Comparison of ENCODE assay signal across 25 cellular contexts in the genomic region with DNA sequence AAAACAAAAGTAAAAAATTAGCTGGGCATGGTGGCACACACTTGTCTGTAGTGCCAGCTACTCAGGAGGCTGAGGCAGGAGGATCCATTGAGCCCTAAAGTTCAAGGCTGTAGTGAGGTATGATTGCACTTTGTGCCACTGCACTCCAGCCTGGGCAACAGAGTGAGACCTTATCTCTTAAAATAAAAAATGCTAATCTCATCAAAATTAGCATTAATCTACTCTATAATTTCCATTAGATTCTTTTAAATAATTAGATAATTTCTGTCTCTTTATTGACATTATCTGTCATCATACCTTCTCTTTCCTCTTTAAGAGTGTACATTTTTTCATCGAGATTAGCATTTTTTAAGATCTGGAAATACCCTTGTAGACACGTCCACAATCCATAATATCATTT. TPM values are rescaled to one million over a fixed set of nuclear protein-coding genes. Genes with fewer than 3 reads are reported as not detected.
"Had no signal": no experiment of that assay in that cellular context is flagged by ENCODE, and none has a peak within 500 bp of the region (broad histone marks: within the 10 kb centered on the region; RNA-seq: fewer than 3 reads in every experiment).

No MANE protein-coding gene starts in this region.

- H3K4me1 ChIP-seq: stomach, testis, thyroid gland, tibial artery, tibial nerve, transverse colon, upper lobe of left lung, upper lobe of right lung, uterus, vagina had no signal

- DNase-seq: stimulated activated CD4-positive, alpha-beta T cell treated with anti-CD3 and anti-CD28 coated beads, Interleukin-2, amount 100 ng/mL, for 48 hours; stimulated activated CD4-positive, alpha-beta T cell treated with anti-CD3 and anti-CD28 coated beads, Interleukin-4, amount 100 ng/mL, for 1 hour; stimulated activated CD4-positive, alpha-beta T cell treated with anti-CD3 and anti-CD28 coated beads, Interleukin-4, amount 100 ng/mL, for 24 hours; stimulated activated CD4-positive, alpha-beta T cell treated with anti-CD3 and anti-CD28 coated beads, Interleukin-4, amount 100 ng/mL, for 4 hours; stimulated activated CD8-positive, alpha-beta memory T cell treated with anti-CD3 and anti-CD28 coated beads, Interleukin-4, amount 100 ng/mL, for 48 hours; stimulated activated naive B cell treated with anti-CD40 and anti-IgM and Interleukin-4, amounts not matched to agents 10 μg/mL and 1 μg/mL and 100 μg/mL, for 72 hours; stimulated activated naive CD4-positive, alpha-beta T cell; stimulated activated naive CD4-positive, alpha-beta T cell treated with Interleukin-2 at 50 U/mL for 16 hours; stimulated activated naive CD8-positive, alpha-beta T cell treated with anti-CD3 and anti-CD28 coated beads, Interleukin-15, amount 100 ng/mL, for 72 hours; stimulated activated naive CD8-positive, alpha-beta T cell treated with anti-CD3 and anti-CD28 coated beads, Interleukin-15, Interleukin-2, amounts not matched to agents 100 U/mL and 50 U/mL, for 24 hours; stomach; substantia nigra; testis; thyroid gland; tibial artery; transverse colon; upper lobe of left lung; upper lobe of right lung; uterus had no signal

- FAIRE-seq: urothelium cell line had no signal

- ATAC-seq: stimulated activated effector memory CD8-positive, alpha-beta T cell treated with anti-CD3 and anti-CD28 coated beads, Interleukin-12 subunit alpha, Interleukin-12 subunit beta, amount 100 ng/mL, for 72 hours; stimulated activated memory B cell treated with anti-CD40 and anti-IgM and Interleukin-4, amounts not matched to agents 10 μg/mL and 1 μg/mL and 100 μg/mL, for 72 hours; stimulated activated naive B cell treated with anti-CD40 and anti-IgM and Interleukin-4, amounts not matched to agents 10 μg/mL and 1 μg/mL and 100 μg/mL, for 72 hours; stimulated activated naive CD8-positive, alpha-beta T cell treated with anti-CD3 and anti-CD28 coated beads, Interleukin-15, amount 100 ng/mL, for 72 hours; stimulated activated naive CD8-positive, alpha-beta T cell treated with anti-CD3 and anti-CD28 coated beads, Interleukin-15, Interleukin-2, amounts not matched to agents 100 U/mL and 50 U/mL, for 24 hours; upper lobe of right lung had no signal

- H3K27ac ChIP-seq: stomach, testis, thoracic aorta, thyroid gland, tibial artery, tibial nerve, transverse colon, upper lobe of left lung, upper lobe of right lung, uterus, vagina had no signal

- H3K27me3 ChIP-seq: testis, thyroid gland, tibial artery, tibial nerve, upper lobe of left lung, upper lobe of right lung, uterus, vagina had no signal

- H3K36me3 ChIP-seq: stomach, thoracic aorta, thyroid gland, tibial artery, tibial nerve, transverse colon, upper lobe of left lung, upper lobe of right lung, uterus, vagina had no signal

- H3K9me3 ChIP-seq: testis, thyroid gland had no signal

- H3K4me3 ChIP-seq: stomach, testis, thoracic aorta, thyroid gland, tibial artery, tibial nerve, transverse colon, upper lobe of left lung, upper lobe of right lung, uterus, vagina had no signal

RNA-seq across cellular contexts. Expression of gene PHACTR3, which starts 48.0 kb away (rescaled TPM):
- total RNA-seq: thoracic aorta had no signal
